Comparison of ENCODE assay signal across 1 cellular context in genomic region chr5:35159370-35159742, GRCh38.
A peak's percentile ranks its signal among the peaks of the same experiment; 100 is the strongest.
TF ChIP-seq lines count a peak whose summit lies in the region.

No MANE protein-coding gene starts in this region.

TF ChIP-seq in HepG2, 621 proteins besides CTCF, POLR2A, EP300 and RAD21 (continued from another document and continues in another):
- TF ChIP-seq HNF1A (IDR thresholded peaks at IDR 0.05; ENCODE audit: low read depth), result 0 out of 2 replicates have a peak, but pooled peaks have one; percentile 37
- TF ChIP-seq HNF1A (CRISPR knock-in tag; IDR thresholded peaks at IDR 0.05; ENCODE audit: borderline replicate concordance), result no peak; the same call in 1 of the 2 replicates
- TF ChIP-seq ATAD3A (CRISPR knock-in tag; IDR thresholded peaks at IDR 0.05), result no peak
- no peak for TF ChIP-seq ZNF20 (CRISPR knock-in tag; IDR thresholded peaks at IDR 0.05)
- TF ChIP-seq TRIM22 (IDR thresholded peaks at IDR 0.05), result no peak
- no peak for TF ChIP-seq ZNF224 (CRISPR knock-in tag; IDR thresholded peaks at IDR 0.05)
- TF ChIP-seq KLF16 (CRISPR knock-in tag; IDR thresholded peaks at IDR 0.05), result 0 out of 4 replicates have a peak, but pooled peaks of 1 of the 2 experiments have one; percentile 44
- no peak for TF ChIP-seq ZNF839 (CRISPR knock-in tag; IDR thresholded peaks at IDR 0.05; ENCODE audit: borderline replicate concordance)
- no peak for TF ChIP-seq TCF12 (IDR thresholded peaks at IDR 0.05)
- TF ChIP-seq TCF12 (CRISPR knock-in tag; IDR thresholded peaks at IDR 0.05), result no peak
- TF ChIP-seq SOX6 (IDR thresholded peaks at IDR 0.05), result no peak
- peak; percentile 55 for TF ChIP-seq SOX6 (CRISPR knock-in tag; IDR thresholded peaks at IDR 0.05)
- TF ChIP-seq ZNF576 (CRISPR knock-in tag; IDR thresholded peaks at IDR 0.05), result no peak
- no peak for TF ChIP-seq ZNF761 (CRISPR knock-in tag; conservative IDR thresholded peaks at IDR 0.05)
- TF ChIP-seq ZNF883 (CRISPR knock-in tag; IDR thresholded peaks at IDR 0.05; ENCODE audit: not compliant biosample characterization), result no peak
- 0 out of 2 replicates have a peak, but pooled peaks have one; percentile 33 for TF ChIP-seq BRCA1 (CRISPR knock-in tag; IDR thresholded peaks at IDR 0.05)
- no peak for TF ChIP-seq RERE (CRISPR knock-in tag; IDR thresholded peaks at IDR 0.05; ENCODE audit: low read depth)
- TF ChIP-seq ZNF256 (CRISPR knock-in tag; conservative IDR thresholded peaks at IDR 0.05), result no peak
- no peak for TF ChIP-seq MXD4 (CRISPR knock-in tag; IDR thresholded peaks at IDR 0.05)
- TF ChIP-seq JDP2 (CRISPR knock-in tag; IDR thresholded peaks at IDR 0.05; ENCODE audit: borderline replicate concordance), result no peak
- TF ChIP-seq ZBTB7B (CRISPR knock-in tag; IDR thresholded peaks at IDR 0.05), result 0 out of 2 replicates have a peak, but pooled peaks have one; percentile 59
- no peak for TF ChIP-seq BCLAF1 (IDR thresholded peaks at IDR 0.05)
- TF ChIP-seq ZNF12 (CRISPR knock-in tag; IDR thresholded peaks at IDR 0.05), result no peak
- no peak for TF ChIP-seq SMARCE1 (IDR thresholded peaks at IDR 0.05; ENCODE audit: borderline replicate concordance)
- TF ChIP-seq GFI1 (CRISPR knock-in tag; IDR thresholded peaks at IDR 0.05; ENCODE audit: borderline replicate concordance), result no peak
- no peak for TF ChIP-seq ZXDC (CRISPR knock-in tag; IDR thresholded peaks at IDR 0.05)
- no peak for TF ChIP-seq ZNF652 (CRISPR knock-in tag; IDR thresholded peaks at IDR 0.05; ENCODE audit: borderline replicate concordance, low read depth)
- no peak for TF ChIP-seq GRHL1 (CRISPR knock-in tag; conservative IDR thresholded peaks at IDR 0.05)
- no peak for TF ChIP-seq BRF2 (CRISPR knock-in tag; IDR thresholded peaks at IDR 0.05)
- no peak for TF ChIP-seq POLR2AphosphoS2 (IDR thresholded peaks at IDR 0.05; ENCODE audit: low read depth, low read length)
- no peak for TF ChIP-seq CBFB (CRISPR knock-in tag; IDR thresholded peaks at IDR 0.05)
- TF ChIP-seq ZNF841 (CRISPR knock-in tag; IDR thresholded peaks at IDR 0.05; ENCODE audit: borderline replicate concordance), result no peak
- no peak for TF ChIP-seq RAD51 (IDR thresholded peaks at IDR 0.05; ENCODE audit: borderline replicate concordance)
- no peak for TF ChIP-seq STAT6 (CRISPR knock-in tag; IDR thresholded peaks at IDR 0.05; ENCODE audit: borderline replicate concordance)
- TF ChIP-seq SNRNP70 (IDR thresholded peaks at IDR 0.05; ENCODE audit: low read depth, low read length), result no peak
- no peak for TF ChIP-seq GABPA (IDR thresholded peaks at IDR 0.05; ENCODE audit: low read depth, low read length)
- TF ChIP-seq GABPA (CRISPR knock-in tag; IDR thresholded peaks at IDR 0.05; ENCODE audit: low read depth), result peak; percentile 14; the same call in 1 of the 2 replicates
- no peak for TF ChIP-seq ZNF674 (CRISPR knock-in tag; IDR thresholded peaks at IDR 0.05; ENCODE audit: low read depth)
